Comparison of ENCODE assay signal across 20 cellular contexts in genomic region chrX:69073721-69074120, GRCh38.
DNase-seq lines count a peak whose midpoint lies in the region; ATAC-seq and TF ChIP-seq lines count a peak whose summit lies in the region.
"Had no signal": no experiment of that assay in that cellular context is flagged by ENCODE, and none has a peak within 500 bp of the region (broad histone marks: within the 10 kb centered on the region; RNA-seq: fewer than 3 reads in every experiment).

No MANE protein-coding gene starts in this region.

- no peaks in the 10 kb centered on the region for H3K27me3 ChIP-seq in spleen (replicated peaks in 1 of 7)
- H3K27me3 ChIP-seq: BE2C had no signal

- no peak overlapping the region for H3K27ac ChIP-seq in spleen
- H3K27ac ChIP-seq: 22Rv1; BLaER1 treated with 17β-estradiol and CSF1 and Interleukin-3, amounts not matched to agents 10 nM and 100 nM had no signal

- H3K4me1 ChIP-seq in spleen, result no peaks in the 10 kb centered on the region

- DNase-seq in cardiac septum (ENCODE audit: low spot score) (peak; percentile 62), left ventricle myocardium superior (no peak), posterior vena cava (ENCODE audit: low spot score) (peak; percentile 68), spleen (peak; percentile 42), foreskin melanocyte (no peak)
- no peak for DNase-seq in activated CD4-positive, CD25-positive, alpha-beta regulatory T cell (lab: John Stamatoyannopoulos, UW)
- DNase-seq: AML-193; BE2C; CD4-positive, alpha-beta T cell; CD8-positive, alpha-beta memory T cell; DMS 273 treated with DMSO at 0.1 percent for 48 hours; DMS79; EL; GDM1; H9 had no signal

- WGBS in spleen, 5 donors, result 53 to 92% (median 82%) methylated on average over 2 to 3 of the region's 3 CpGs

- ATAC-seq in left ventricle myocardium superior, result no peak
- ATAC-seq: GM12878, GM23338, HCT116 had no signal

- no peak for TF ChIP-seq CTCF in spleen (IDR thresholded peaks at IDR 0.05 in 8 of 11, conservative IDR thresholded peaks at IDR 0.05 in 3 of 11)

- no peak for TF ChIP-seq POLR2A in spleen (IDR thresholded peaks at IDR 0.05)

- no peak overlapping the region for H3K4me3 ChIP-seq in spleen
- H3K4me3 ChIP-seq: BLaER1 treated with 17β-estradiol and CSF1 and Interleukin-3, amounts not matched to agents 10 nM and 100 nM; GM12878; GM23338 had no signal

- no peaks in the 10 kb centered on the region for H3K9me3 ChIP-seq in spleen
- H3K9me3 ChIP-seq: BE2C; BLaER1 treated with 17β-estradiol and CSF1 and Interleukin-3, amounts not matched to agents 10 nM and 100 nM had no signal

- intact Hi-C loops in cardiac septum (cut with DNase I), result no loop called here
- intact Hi-C loops in left ventricle myocardium superior (cut with micrococcal nuclease), result no loop called here
- intact Hi-C loops in posterior vena cava (cut with DNase I), result no loop called here
- intact Hi-C loops in spleen (cut with DNase I; ENCODE audit: low total_unique reads), result no loop called here

- no peaks in the 10 kb centered on the region for H3K36me3 ChIP-seq in spleen
- H3K36me3 ChIP-seq: BE2C; BLaER1 treated with 17β-estradiol and CSF1 and Interleukin-3, amounts not matched to agents 10 nM and 100 nM had no signal

Comparison
In these comparisons a context has a peak if more than half of its experiments do, and no peak if none do; other contexts are left out.
1. DNase-seq: peak in cardiac septum (single experiment), posterior vena cava (single experiment) and spleen (single experiment); none in left ventricle myocardium superior (single experiment), foreskin melanocyte (single experiment) and activated CD4-positive, CD25-positive, alpha-beta regulatory T cell (0 of 4).